ENCODE assay signal across 9 cellular contexts in the genomic region with DNA sequence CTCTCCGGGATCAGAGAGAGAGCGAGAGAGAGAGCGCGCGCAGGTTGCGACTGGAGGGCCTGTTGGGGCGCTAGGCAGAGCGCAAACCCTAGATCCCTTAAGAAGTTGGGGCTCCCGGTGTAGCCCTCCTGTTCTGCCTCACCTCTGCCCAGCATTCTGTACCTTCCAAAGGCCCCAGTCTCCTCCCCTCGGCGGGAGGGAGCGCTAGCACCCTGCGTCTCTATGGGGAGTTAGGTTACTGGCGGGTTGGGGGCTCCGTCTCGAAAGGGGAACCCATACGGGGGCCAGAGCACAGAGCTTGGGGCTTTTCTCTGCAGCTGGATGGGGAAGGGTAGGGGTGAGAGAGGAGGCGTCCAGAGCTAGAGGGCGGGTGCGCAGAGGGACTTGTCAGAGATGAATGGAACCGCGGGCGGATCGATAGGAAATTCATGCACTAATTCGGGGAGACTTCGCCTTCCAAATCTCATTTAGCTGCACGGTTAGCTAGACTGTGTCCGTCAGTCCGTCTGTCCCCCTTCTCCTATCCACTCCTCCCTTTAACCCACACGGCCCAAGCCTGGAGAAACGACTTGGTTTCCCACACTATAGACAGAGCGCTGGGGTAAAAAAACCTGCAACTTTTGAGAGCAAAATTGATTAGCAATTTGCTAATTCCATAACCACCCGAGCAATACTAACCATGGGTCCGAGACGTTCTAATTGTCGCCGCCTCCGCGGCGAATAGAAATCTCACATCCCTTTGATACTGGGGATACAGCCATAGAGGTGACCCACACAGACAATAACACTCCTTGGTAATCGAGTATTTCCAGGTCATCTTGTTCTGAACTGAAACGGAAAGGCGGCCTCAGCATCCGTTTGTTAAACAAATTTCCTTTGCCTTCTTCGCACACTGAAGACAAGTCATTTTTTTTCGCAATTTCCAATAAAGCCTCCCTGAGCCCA. TPM values are rescaled to one million over a fixed set of nuclear protein-coding genes. Genes with fewer than 3 reads are reported as not detected.
DNase-seq lines count a peak whose midpoint lies in the region; ATAC-seq and TF ChIP-seq lines count a peak whose summit lies in the region.
"Had no signal": no experiment of that assay in that cellular context is flagged by ENCODE, and none has a peak within 500 bp of the region (broad histone marks: within the 10 kb centered on the region; RNA-seq: fewer than 3 reads in every experiment).

No MANE protein-coding gene starts in this region.

- H3K27ac ChIP-seq in coronary artery = peak overlapping the region; percentile 42 to 88

- peaks cover 60% of the 10 kb centered on the region for H3K27me3 Mint-ChIP-seq in activated CD4-positive, alpha-beta T cell treated with anti-CD3 and anti-CD28 coated beads for 36 hours
- peaks cover 56% of the 10 kb centered on the region for H3K27me3 Mint-ChIP-seq in IgD-negative memory B cell

- no peaks in the 10 kb centered on the region for H3K4me1 ChIP-seq in neuron (ENCODE audit: insufficient read depth, low read length)

- no peaks in the 10 kb centered on the region for H3K9me3 Mint-ChIP-seq in activated CD4-positive, alpha-beta T cell treated with anti-CD3 and anti-CD28 coated beads for 36 hours (ENCODE audit: low read depth)
- no peaks in the 10 kb centered on the region for H3K9me3 Mint-ChIP-seq in IgD-negative memory B cell

- peaks cover 2% of the 10 kb centered on the region for H3K9me3 ChIP-seq in neuron (ENCODE audit: low read length)

- no peak for TF ChIP-seq CTCF in coronary artery (IDR thresholded peaks at IDR 0.05)

- H3K27me3 ChIP-seq in neuron (ENCODE audit: insufficient read depth, low read length) = peaks cover 92% of the 10 kb centered on the region

- peaks cover 43% of the 10 kb centered on the region for H3K4me1 Mint-ChIP-seq in activated CD4-positive, alpha-beta T cell treated with anti-CD3 and anti-CD28 coated beads for 36 hours
- peaks cover 19 to 40% (median 26%) of the 10 kb centered on the region in 3 donors for H3K4me1 Mint-ChIP-seq in IgD-negative memory B cell

- H3K4me3 Mint-ChIP-seq in activated CD4-positive, alpha-beta T cell treated with anti-CD3 and anti-CD28 coated beads for 36 hours = peak overlapping the region; percentile 81
- H3K4me3 Mint-ChIP-seq in IgD-negative memory B cell = peak overlapping the region; percentile 86 to 99 (median 94)

- intact Hi-C loops in activated CD4-positive, alpha-beta T cell treated with anti-CD3 and anti-CD28 coated beads for 36 hours (cut with DNase I, micrococcal nuclease) = loop anchor here (1.0 to 5.0 kb wide), 3 partner anchors 31 to 37 kb away; no protein-coding TSS in a partner anchor
- intact Hi-C loops in posterior vena cava (cut with DNase I) = no loop called here

- H3K36me3 ChIP-seq in neuron (ENCODE audit: insufficient read depth, low read length) = no peaks in the 10 kb centered on the region

- H3K36me3 Mint-ChIP-seq in activated CD4-positive, alpha-beta T cell treated with anti-CD3 and anti-CD28 coated beads for 36 hours (ENCODE audit: low read depth) = peaks cover 2% of the 10 kb centered on the region
- no peaks in the 10 kb centered on the region for H3K36me3 Mint-ChIP-seq in IgD-negative memory B cell

- H2AFZ ChIP-seq in neuron (ENCODE audit: low read depth, low read length) = no peak overlapping the region

- ATAC-seq in activated CD4-positive, alpha-beta T cell treated with anti-CD3 and anti-CD28 coated beads for 36 hours = peak; percentile 60

- H3K4me3 ChIP-seq in coronary artery (peak overlapping the region; percentile 82), neuron (ENCODE audit: low read length) (peak overlapping the region; percentile 36)

- POLR2A ChIA-PET in activated CD4-positive, alpha-beta T cell treated with anti-CD3 and anti-CD28 coated beads for 36 hours (lab: Charles Lee) = no interaction called here

- H3K27ac Mint-ChIP-seq in activated CD4-positive, alpha-beta T cell treated with anti-CD3 and anti-CD28 coated beads for 36 hours = peak overlapping the region; percentile 47
- H3K27ac Mint-ChIP-seq in IgD-negative memory B cell = peak overlapping the region; percentile 83 to 93 (median 92)

- CTCF ChIA-PET in activated CD4-positive, alpha-beta T cell treated with anti-CD3 and anti-CD28 coated beads for 36 hours (lab: Charles Lee) = interaction anchor here (0.6 to 1.1 kb wide), 6 partner anchors 11 to 270 kb away, joined by 3 to 4 read pairs (median 3); a partner anchor contains a TSS

- DNase-seq in activated CD4-positive, alpha-beta T cell treated with anti-CD3 and anti-CD28 coated beads for 36 hours = peak; percentile 45
- DNase-seq in activated CD4-positive, alpha-beta T cell treated with anti-CD3 and anti-CD28 coated beads, Interleukin-2, amount 50 U/mL, for 1 hour = no peak
- DNase-seq in coronary artery (ENCODE audit: low spot score) (no peak), posterior vena cava (ENCODE audit: low spot score) (no peak), GOT3 (lab: John Stamatoyannopoulos, UW) (no peak), kidney tubule cell (ENCODE audit: low spot score) (no peak)
- DNase-seq: DND-41 had no signal

RNA-seq across cellular contexts. Expression of a gene that starts 0.7 kb away (rescaled TPM):
- total RNA-seq in activated CD4-positive, alpha-beta T cell treated with anti-CD3 and anti-CD28 coated beads for 36 hours = 1 to 10 TPM in 1 of 2 experiments, under 1 TPM in 1; 0.66 to 1.1 TPM
- polyA plus RNA-seq in IgD-negative memory B cell = 0.14 TPM
- total RNA-seq in posterior vena cava = 1 to 10 TPM; 5.0 to 6.9 TPM

RNA-seq across cellular contexts. Expression of a gene that starts 11.2 kb away (rescaled TPM):
- total RNA-seq in activated CD4-positive, alpha-beta T cell treated with anti-CD3 and anti-CD28 coated beads for 36 hours = 1 to 10 TPM in 1 of 2 experiments, under 1 TPM in 1; 0.47 to 1.2 TPM
- 0.34 TPM for polyA plus RNA-seq in IgD-negative memory B cell
- 10 to 100 TPM; 16.0 to 23.6 TPM for total RNA-seq in posterior vena cava

RNA-seq across cellular contexts. Expression of a gene that starts 14.7 kb away (rescaled TPM):
- not detected for total RNA-seq in activated CD4-positive, alpha-beta T cell treated with anti-CD3 and anti-CD28 coated beads for 36 hours
- polyA plus RNA-seq in IgD-negative memory B cell = not detected
- 1 to 10 TPM; 1.1 to 2.8 TPM for total RNA-seq in posterior vena cava

RNA-seq across cellular contexts. Expression of a gene that starts 25.9 kb away (rescaled TPM):
- not detected for total RNA-seq in activated CD4-positive, alpha-beta T cell treated with anti-CD3 and anti-CD28 coated beads for 36 hours
- polyA plus RNA-seq in IgD-negative memory B cell = not detected
- total RNA-seq in posterior vena cava = 1 to 10 TPM; 3.9 to 6.7 TPM

RNA-seq across cellular contexts. Expression of a gene that starts 31.9 kb away (rescaled TPM):
- total RNA-seq in activated CD4-positive, alpha-beta T cell treated with anti-CD3 and anti-CD28 coated beads for 36 hours = under 1 TPM; 0.25 to 0.30 TPM
- polyA plus RNA-seq in IgD-negative memory B cell = not detected
- total RNA-seq in posterior vena cava = 10 to 100 TPM in 1 of 2 donors, 1 to 10 TPM in 1; 8.0 to 11.1 TPM

Comparison
In these comparisons a context has a peak if more than half of its experiments do, and no peak if none do; other contexts are left out.
1. RNA of a gene that starts 11.2 kb away (total RNA-seq): 16.0 to 23.6 TPM in posterior vena cava; 0.47 to 1.2 TPM in activated CD4-positive, alpha-beta T cell treated with anti-CD3 and anti-CD28 coated beads for 36 hours; every median in the first group is over 4 times any median in the second.
2. intact Hi-C loops: an anchor here in activated CD4-positive, alpha-beta T cell treated with anti-CD3 and anti-CD28 coated beads for 36 hours (1.0 to 5.0 kb wide); none called in posterior vena cava.